13 cellular contexts compared by ENCODE assay signal in the genomic region with DNA sequence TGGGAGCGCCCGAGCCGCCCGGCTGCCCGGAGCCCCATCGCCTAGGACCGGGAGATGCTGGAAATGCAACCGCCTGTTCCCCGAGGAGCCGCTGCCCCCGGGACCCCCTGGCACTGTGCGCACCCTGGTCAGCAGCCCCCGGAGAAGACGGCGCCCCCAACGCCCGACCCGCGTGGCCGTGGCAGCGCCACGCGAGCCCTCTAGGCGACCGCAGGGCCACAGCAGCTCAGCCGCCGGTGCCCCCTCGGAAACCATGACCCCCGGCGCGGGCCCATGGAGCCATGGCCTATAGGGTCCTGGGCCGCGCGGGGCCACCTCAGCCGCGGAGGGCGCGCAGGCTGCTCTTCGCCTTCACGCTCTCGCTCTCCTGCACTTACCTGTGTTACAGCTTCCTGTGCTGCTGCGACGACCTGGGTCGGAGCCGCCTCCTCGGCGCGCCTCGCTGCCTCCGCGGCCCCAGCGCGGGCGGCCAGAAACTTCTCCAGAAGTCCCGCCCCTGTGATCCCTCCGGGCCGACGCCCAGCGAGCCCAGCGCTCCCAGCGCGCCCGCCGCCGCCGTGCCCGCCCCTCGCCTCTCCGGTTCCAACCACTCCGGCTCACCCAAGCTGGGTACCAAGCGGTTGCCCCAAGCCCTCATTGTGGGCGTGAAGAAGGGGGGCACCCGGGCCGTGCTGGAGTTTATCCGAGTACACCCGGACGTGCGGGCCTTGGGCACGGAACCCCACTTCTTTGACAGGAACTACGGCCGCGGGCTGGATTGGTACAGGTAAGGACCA. TPM values are rescaled to one million over a fixed set of nuclear protein-coding genes. Genes with fewer than 3 reads are reported as not detected.
DNase-seq lines count a peak whose midpoint lies in the region; ATAC-seq, FAIRE-seq and TF ChIP-seq lines count a peak whose summit lies in the region.
"Had no signal": no experiment of that assay in that cellular context is flagged by ENCODE, and none has a peak within 500 bp of the region (broad histone marks: within the 10 kb centered on the region; RNA-seq: fewer than 3 reads in every experiment).

No MANE protein-coding gene starts in this region.

- CTCF ChIA-PET in activated CD4-positive, alpha-beta T cell treated with anti-CD3 and anti-CD28 coated beads, Interleukin-2, amount 10 ng/mL, durations not matched to agents 7 days and 5 days (lab: Charles Lee): no interaction called here

- H3K27ac Mint-ChIP-seq in astrocyte (ENCODE audit: unreplicated experiment): no peak overlapping the region
- no peak overlapping the region for H3K27ac Mint-ChIP-seq in activated CD4-positive, alpha-beta T cell treated with anti-CD3 and anti-CD28 coated beads, Interleukin-2, amount 10 ng/mL, durations not matched to agents 7 days and 5 days
- H3K27ac Mint-ChIP-seq: activated CD8-positive, alpha-beta T cell treated with anti-CD3 and anti-CD28 coated beads for 36 hours had no signal

- intact Hi-C loops in psoas muscle (cut with DNase I): no loop called here

- H3K36me3 ChIP-seq in GM06990 (ENCODE audit: control insufficient read depth, insufficient read depth, low read length) (no peaks in the 10 kb centered on the region), astrocyte (ENCODE audit: insufficient read depth, low read length) (no peaks in the 10 kb centered on the region), iPS DF 6.9 (ENCODE audit: control insufficient read depth, insufficient read depth, low read length) (no peaks in the 10 kb centered on the region), psoas muscle (ENCODE audit: insufficient read depth in 1 of 2, low read depth in 1 of 2) (no peaks in the 10 kb centered on the region), small intestine (ENCODE audit: control insufficient read depth in 2 of 2, insufficient read depth in 2 of 2, low read length in 2 of 2) (no peaks in the 10 kb centered on the region)

- peak overlapping the region; percentile 75 for H3K4me3 Mint-ChIP-seq in astrocyte (ENCODE audit: unreplicated experiment)
- H3K4me3 Mint-ChIP-seq in activated CD4-positive, alpha-beta T cell treated with anti-CD3 and anti-CD28 coated beads, Interleukin-2, amount 10 ng/mL, durations not matched to agents 7 days and 5 days: no peak overlapping the region
- H3K4me3 Mint-ChIP-seq: activated CD8-positive, alpha-beta T cell treated with anti-CD3 and anti-CD28 coated beads for 36 hours had no signal

- H3K9me3 Mint-ChIP-seq in astrocyte (ENCODE audit: unreplicated experiment): no peaks in the 10 kb centered on the region
- H3K9me3 Mint-ChIP-seq in activated CD4-positive, alpha-beta T cell treated with anti-CD3 and anti-CD28 coated beads, Interleukin-2, amount 10 ng/mL, durations not matched to agents 7 days and 5 days: peaks cover 3% of the 10 kb centered on the region
- H3K9me3 Mint-ChIP-seq: activated CD8-positive, alpha-beta T cell treated with anti-CD3 and anti-CD28 coated beads for 36 hours had no signal

- DNase-seq in GM06990 (ENCODE audit: extremely low read depth, insufficient read length): peak; percentile 7
- no peak for DNase-seq in astrocyte (ENCODE audit: low read depth)
- no peak for DNase-seq in iPS DF 6.9 (ENCODE audit: low read depth, low spot score)
- no peak for DNase-seq in psoas muscle
- no peak for DNase-seq in activated CD4-positive, alpha-beta T cell treated with anti-CD3 and anti-CD28 coated beads, Interleukin-2, amount 10 ng/mL, durations not matched to agents 7 days and 5 days
- DNase-seq in small intestine: no peak
- DNase-seq: stimulated activated CD4-positive, alpha-beta T cell treated with anti-CD3 and anti-CD28 coated beads, Interleukin-4, amount 100 ng/mL, for 24 hours had no signal

- H3K4me1 ChIP-seq in astrocyte (ENCODE audit: insufficient read depth, low read length) (peaks cover 5% of the 10 kb centered on the region), iPS DF 6.9 (ENCODE audit: control insufficient read depth, insufficient read depth, low read length) (peaks cover 4% of the 10 kb centered on the region; the same call in 1 of the 2 replicates), psoas muscle (no peaks in the 10 kb centered on the region), small intestine (ENCODE audit: control insufficient read depth in 2 of 2, insufficient read depth in 1 of 2, low read depth in 1 of 2, low read length in 1 of 2) (no peaks in the 10 kb centered on the region)

- no peak for FAIRE-seq in astrocyte (lab: Jason Lieb, UNC)
- FAIRE-seq in small intestine (lab: Jason Lieb, UNC): no peak
- FAIRE-seq: urothelium cell line had no signal

- H3K4me2 ChIP-seq in astrocyte (ENCODE audit: low read length): no peak overlapping the region

- no peaks in the 10 kb centered on the region for H3K9me3 ChIP-seq in astrocyte (ENCODE audit: insufficient read depth, low read depth, low read length)
- H3K9me3 ChIP-seq in iPS DF 6.9 (ENCODE audit: control insufficient read depth, insufficient read depth, low read length): no peaks in the 10 kb centered on the region
- no peaks in the 10 kb centered on the region for H3K9me3 ChIP-seq in psoas muscle
- H3K9me3 ChIP-seq in small intestine (ENCODE audit: control insufficient read depth, low read depth): no peaks in the 10 kb centered on the region

- WGBS in iPS DF 6.9 (ENCODE audit: insufficient coverage, insufficient read length): no CpG with 5 or more reads among the region's 82 CpGs
- WGBS in psoas muscle, 3 donors: 1 to 2% (median 2%) methylated on average over 69 to 82 of the region's 82 CpGs
- WGBS in small intestine, 3 donors: 4 to 13% (median 7%) methylated on average over 65 to 82 of the region's 82 CpGs

- H3K4me3 ChIP-seq in GM06990 (replicated peaks; ENCODE audit: low read depth, low read length) (no peak overlapping the region), astrocyte (ENCODE audit: insufficient read depth, low read depth, low read length) (no peak overlapping the region), iPS DF 6.9 (ENCODE audit: low read length) (peak overlapping the region; percentile 52), psoas muscle (peak overlapping the region; percentile 58), small intestine (ENCODE audit: low read depth in 1 of 2, low read length in 2 of 2) (no peak overlapping the region)

- no peak overlapping the region for H3K9ac ChIP-seq in astrocyte (ENCODE audit: low read length)

- H3K36me3 Mint-ChIP-seq in astrocyte (ENCODE audit: low read depth, unreplicated experiment): no peaks in the 10 kb centered on the region
- no peaks in the 10 kb centered on the region for H3K36me3 Mint-ChIP-seq in activated CD4-positive, alpha-beta T cell treated with anti-CD3 and anti-CD28 coated beads, Interleukin-2, amount 10 ng/mL, durations not matched to agents 7 days and 5 days (ENCODE audit: low read depth)

- H3K27ac ChIP-seq in astrocyte (ENCODE audit: low read depth, low read length): no peak overlapping the region
- H3K27ac ChIP-seq in iPS DF 6.9 (ENCODE audit: low read length): no peak overlapping the region
- H3K27ac ChIP-seq in psoas muscle: no peak overlapping the region
- H3K27ac ChIP-seq in small intestine (ENCODE audit: low read depth in 1 of 2, low read length in 1 of 2): no peak overlapping the region

- TF ChIP-seq CTCF in GM06990 (IDR thresholded peaks at IDR 0.05; ENCODE audit: insufficient read depth, low read length, poor library complexity, severe bottlenecking) (no peak), astrocyte (IDR thresholded peaks at IDR 0.05; ENCODE audit: insufficient read depth, low read depth, low read length) (no peak), psoas muscle (IDR thresholded peaks at IDR 0.05) (no peak)

- POLR2A ChIA-PET in activated CD4-positive, alpha-beta T cell treated with anti-CD3 and anti-CD28 coated beads, Interleukin-2, amount 10 ng/mL, durations not matched to agents 7 days and 5 days (lab: Charles Lee): no interaction called here

- H2AFZ ChIP-seq in astrocyte (ENCODE audit: low read depth, low read length): no peak overlapping the region

- ATAC-seq in psoas muscle: no peak
- no peak for ATAC-seq in GM18907 (IDR thresholded peaks at IDR 0.05; ENCODE audit: unreplicated experiment)
- ATAC-seq in GM21447 (IDR thresholded peaks at IDR 0.05; ENCODE audit: unreplicated experiment): no peak
- ATAC-seq: activated CD8-positive, alpha-beta T cell treated with anti-CD3 and anti-CD28 coated beads for 36 hours; Panc1 had no signal

- H3K4me1 Mint-ChIP-seq in astrocyte (ENCODE audit: low read depth, unreplicated experiment): peaks cover 3% of the 10 kb centered on the region
- H3K4me1 Mint-ChIP-seq in activated CD4-positive, alpha-beta T cell treated with anti-CD3 and anti-CD28 coated beads, Interleukin-2, amount 10 ng/mL, durations not matched to agents 7 days and 5 days: peaks cover 1% of the 10 kb centered on the region

- H3K79me2 ChIP-seq in astrocyte (ENCODE audit: insufficient read depth, low read length): no peaks in the 10 kb centered on the region

- H3K27me3 Mint-ChIP-seq in astrocyte (ENCODE audit: low read depth, unreplicated experiment): peaks cover 67% of the 10 kb centered on the region
- H3K27me3 Mint-ChIP-seq in activated CD4-positive, alpha-beta T cell treated with anti-CD3 and anti-CD28 coated beads, Interleukin-2, amount 10 ng/mL, durations not matched to agents 7 days and 5 days: peaks cover 37% of the 10 kb centered on the region

- no peaks in the 10 kb centered on the region for H4K20me1 ChIP-seq in astrocyte (ENCODE audit: insufficient read depth, low read length)

- no peaks in the 10 kb centered on the region; the same call in 1 of the 2 replicates for H3K27me3 ChIP-seq in GM06990 (replicated peaks; ENCODE audit: control insufficient read depth, insufficient read depth, low read length)
- H3K27me3 ChIP-seq in astrocyte (ENCODE audit: insufficient read depth, low read length): peaks cover 21% of the 10 kb centered on the region
- H3K27me3 ChIP-seq in iPS DF 6.9 (ENCODE audit: control insufficient read depth, insufficient read depth, low read length): peaks cover 5% of the 10 kb centered on the region; the same call in 1 of the 2 replicates
- peaks cover 0 to 45% (median 10%) of the 10 kb centered on the region in 3 donors for H3K27me3 ChIP-seq in psoas muscle (ENCODE audit: insufficient read depth in 3 of 3, low read length in 2 of 3)
- H3K27me3 ChIP-seq in small intestine (ENCODE audit: control insufficient read depth in 2 of 2, insufficient read depth in 2 of 2, low read length in 2 of 2): peaks cover 19 to 20% of the 10 kb centered on the region in 2 donors

RNA-seq across cellular contexts. Expression of a gene that starts 0.6 kb away (rescaled TPM):
- total RNA-seq in astrocyte (0.53 and 1.0 TPM in 2 replicates), psoas muscle (1 to 10 TPM in 2 of 4 donors, under 1 TPM in 1, not detected in 1; 0.22 to 1.6 (median 1.2) TPM)
- polyA plus RNA-seq in psoas muscle (under 1 TPM; 0.05 to 0.61 (median 0.15) TPM), small intestine (under 1 TPM in 1 of 3 donors, not detected in 2; 0.28 TPM)
- not detected for total RNA-seq in activated CD4-positive, alpha-beta T cell treated with anti-CD3 and anti-CD28 coated beads, Interleukin-2, amount 10 ng/mL, durations not matched to agents 7 days and 5 days
- total RNA-seq: activated CD8-positive, alpha-beta T cell treated with anti-CD3 and anti-CD28 coated beads for 36 hours; myocyte had no signal

Comparison
In these comparisons a context has a peak if more than half of its experiments do, and no peak if none do; other contexts are left out.
1. H3K4me3 ChIP-seq: peak in iPS DF 6.9 (single experiment) and psoas muscle (single experiment); none in GM06990 (single experiment), astrocyte (single experiment) and small intestine (0 of 2).